Comparison of ENCODE assay signal across 30 cellular contexts in genomic region chr1:210779259-210779658, GRCh38.
"Had no signal": no experiment of that assay in that cellular context is flagged by ENCODE, and none has a peak within 500 bp of the region (broad histone marks: within the 10 kb centered on the region; RNA-seq: fewer than 3 reads in every experiment).

No MANE protein-coding gene starts in this region.

- H3K36me3 ChIP-seq: MG63, SJCRH30 had no signal

- H3K27me3 ChIP-seq: MG63, SJCRH30 had no signal

- DNase-seq: Kasumi-1, MG63, NCI-H1048, NCI-H1092 treated with DMSO at 0.1 percent for 48 hours, NCI-H1105 treated with DMSO at 0.1 percent for 48 hours, NCI-H1417, NCI-H1436, NCI-H146, NCI-H1694, NCI-H187, NCI-H1930, NCI-H2029 treated with DMSO at 0.1 percent for 48 hours, NCI-H2081 treated with DMSO at 0.1 percent for 48 hours, NCI-H2107, NCI-H2171, NCI-H226, NCI-H446 treated with DMSO at 0.1 percent for 48 hours, NCI-H510A, NCI-H524, NCI-H526, NCI-H774, PC-9, SHP77, SIG-M5, SJCRH30 had no signal

- H3K4me1 ChIP-seq: SJCRH30 had no signal

- ATAC-seq: Panc1, Right ventricle myocardium inferior, SK-N-SH treated with all-trans-retinoic acid at 6 μM for 48 hours had no signal

- H3K27ac ChIP-seq: PC-9, RWPE1, SJCRH30, SK-N-MC had no signal

- H3K9me3 ChIP-seq: MG63, SJCRH30 had no signal

- H3K4me3 ChIP-seq: MG63, PC-9, SJCRH30, SK-N-MC had no signal
